In genomic region chr11:78099671-78100070, GRCh38 we compare ENCODE assay signal across 27 cellular contexts. TPM values are rescaled to one million over a fixed set of nuclear protein-coding genes. Genes with fewer than 3 reads are reported as not detected.
DNase-seq lines count a peak whose midpoint lies in the region; ATAC-seq, FAIRE-seq and TF ChIP-seq lines count a peak whose summit lies in the region.
"Had no signal": no experiment of that assay in that cellular context is flagged by ENCODE, and none has a peak within 500 bp of the region (broad histone marks: within the 10 kb centered on the region; RNA-seq: fewer than 3 reads in every experiment).

No MANE protein-coding gene starts in this region.

- no peaks in the 10 kb centered on the region for H3K9me3 ChIP-seq in ectodermal cell (ENCODE audit: control insufficient read depth, low read length)
- H3K9me3 ChIP-seq in body of pancreas = no peaks in the 10 kb centered on the region
- H3K9me3 ChIP-seq: BE2C had no signal

- TF ChIP-seq CTCF in 22Rv1 (IDR thresholded peaks at IDR 0.05) = no peak
- TF ChIP-seq CTCF in body of pancreas (IDR thresholded peaks at IDR 0.05) = no peak

- intact Hi-C loops in body of pancreas (cut with DNase I) = no loop called here

- H3K4me3 ChIP-seq in ectodermal cell (ENCODE audit: insufficient read depth, low read depth, low read length) (no peak overlapping the region), body of pancreas (no peak overlapping the region)
- H3K4me3 ChIP-seq: skin epidermis had no signal

- H3K36me3 ChIP-seq in ectodermal cell (ENCODE audit: control insufficient read depth, insufficient read depth, low read length) (peaks cover 26% of the 10 kb centered on the region), body of pancreas (replicated peaks in 1 of 2; ENCODE audit: insufficient read depth in 1 of 2, low read depth in 2 of 2) (peaks cover 0 to 2% of the 10 kb centered on the region in 2 donors)

- H3K4me1 ChIP-seq in ectodermal cell (ENCODE audit: control insufficient read depth, insufficient read depth, low read length) = no peaks in the 10 kb centered on the region
- H3K4me1 ChIP-seq in body of pancreas = no peaks in the 10 kb centered on the region
- H3K4me1 ChIP-seq: BE2C had no signal

- H3K27ac ChIP-seq in 22Rv1 (peak overlapping the region; percentile 83), ectodermal cell (ENCODE audit: insufficient read depth, low read depth, low read length, poor library complexity, severe bottlenecking) (peak overlapping the region; percentile 36), body of pancreas (no peak overlapping the region)
- H3K27ac ChIP-seq: epithelial cell of prostate, HL-60, skin epidermis had no signal

- whole genome bisulfite sequencing in ectodermal cell, 2 experiments = 96% methylated on average over 4 of the region's 4 CpGs
- 84 to 90% methylated on average over 4 of the region's 4 CpGs for WGBS in body of pancreas, 2 donors

- DNase-seq in GM12891 (ENCODE audit: insufficient read length, low spot score) = no peak
- DNase-seq in NCI-H2171 (lab: John Stamatoyannopoulos, UW) = peak; percentile 12
- DNase-seq in body of pancreas = no peak
- DNase-seq in NCI-H1694 (lab: John Stamatoyannopoulos, UW) = no peak
- no peak for DNase-seq in frontal cortex (ENCODE audit: low spot score in 2 of 2)
- DNase-seq: activated CD4-positive, alpha-beta T cell treated with anti-CD3 and anti-CD28 coated beads, Interleukin-2, amount 10 ng/mL, durations not matched to agents 24 days and 14 days; activated effector memory CD4-positive, alpha-beta T cell treated with anti-CD3 and anti-CD28 coated beads, Interleukin-2, amount 50 U/mL, for 16 hours; activated naive CD8-positive, alpha-beta T cell treated with anti-CD3 and anti-CD28 coated beads, Interleukin-2, amount 10 ng/mL, durations not matched to agents 7 days and 5 days; activated T-cell treated with anti-CD3 and anti-CD28 coated beads, Interleukin-2, amount 50 U/mL, for 1 hour; BE2C; effector CD4-positive, alpha-beta T cell; GOT3; HFFc6; kidney; midbrain; naive thymus-derived CD4-positive, alpha-beta T cell; NCI-H524; Right ventricle myocardium superior had no signal

- FAIRE-seq in GM12891 (lab: Jason Lieb, UNC) (peak; percentile 63), frontal cortex (lab: Jason Lieb, UNC) (no peak)
- FAIRE-seq: kidney had no signal

- no peak for ATAC-seq in GM21576 (IDR thresholded peaks at IDR 0.05; ENCODE audit: unreplicated experiment)
- ATAC-seq in body of pancreas = no peak
- ATAC-seq: naive thymus-derived CD4-positive, alpha-beta T cell had no signal

- H3K27me3 ChIP-seq in ectodermal cell (ENCODE audit: control insufficient read depth, insufficient read depth, low read length, poor library complexity, severe bottlenecking) (no peaks in the 10 kb centered on the region), body of pancreas (no peaks in the 10 kb centered on the region)
- H3K27me3 ChIP-seq: BE2C had no signal

- no peak for TF ChIP-seq POLR2A in GM12891 (IDR thresholded peaks at IDR 0.05; ENCODE audit: low read depth, low read length)
- no peak for TF ChIP-seq POLR2A in body of pancreas (IDR thresholded peaks at IDR 0.05)

TF ChIP-seq in GM12891, 5 proteins besides CTCF, POLR2A, EP300 and RAD21:
- TF ChIP-seq SPI1 (IDR thresholded peaks at IDR 0.05; ENCODE audit: low read depth, low read length) (no peak), TAF1 (IDR thresholded peaks at IDR 0.05; ENCODE audit: low read depth, low read length) (no peak), POLR2AphosphoS5 (IDR thresholded peaks at IDR 0.05; ENCODE audit: low read depth, low read length) (no peak), PAX5 (IDR thresholded peaks at IDR 0.05; ENCODE audit: insufficient read depth, low read length, severe bottlenecking) (no peak), POU2F2 (IDR thresholded peaks at IDR 0.05; ENCODE audit: low read depth, low read length) (no peak)
TF ChIP-seq in GM12891: peak in this region for 0.

RNA-seq across cellular contexts. Expression of gene NDUFC2, which starts 20.0 kb away (rescaled TPM):
- 202 TPM for polyA plus RNA-seq in GM12891 (2012; ENCODE audit: low read depth, missing spikeins)
- polyA plus RNA-seq in ectodermal cell (2013, experiment 1 of 4) = 164 TPM
- polyA plus RNA-seq in ectodermal cell (2013, experiment 2 of 4) = 172 TPM
- polyA plus RNA-seq in ectodermal cell (2013, experiment 3 of 4) = 134 TPM
- polyA plus RNA-seq in ectodermal cell (2013, experiment 4 of 4) = 134 TPM
- total RNA-seq in body of pancreas (10 to 100 TPM; 53.7 to 62.0 TPM), frontal cortex (88.9 TPM)

RNA-seq across cellular contexts. Expression of gene THRSP, which starts 36.0 kb away (rescaled TPM):
- not detected for polyA plus RNA-seq in GM12891 (2012; ENCODE audit: low read depth, missing spikeins)
- polyA plus RNA-seq in ectodermal cell (2013, experiment 1 of 4) = not detected
- not detected for polyA plus RNA-seq in ectodermal cell (2013, experiment 2 of 4)
- polyA plus RNA-seq in ectodermal cell (2013, experiment 3 of 4) = not detected
- not detected for polyA plus RNA-seq in ectodermal cell (2013, experiment 4 of 4)
- total RNA-seq in body of pancreas = 1 to 10 TPM in 1 of 2 donors, not detected in 1; 6.6 TPM
- not detected for total RNA-seq in frontal cortex
- total RNA-seq: activated CD4-positive, alpha-beta T cell treated with anti-CD3 and anti-CD28 coated beads, Interleukin-2, amount 10 ng/mL, durations not matched to agents 24 days and 14 days; activated CD8-positive, alpha-beta memory T cell treated with anti-CD3 and anti-CD28 coated beads for 36 hours; activated naive CD8-positive, alpha-beta T cell treated with anti-CD3 and anti-CD28 coated beads, Interleukin-2, amount 10 ng/mL, durations not matched to agents 7 days and 5 days; chondrocyte; HFFc6; kidney; naive thymus-derived CD4-positive, alpha-beta T cell; renal cortical epithelial cell had no signal
- polyA plus RNA-seq: naive thymus-derived CD4-positive, alpha-beta T cell had no signal

RNA-seq across cellular contexts. Expression of gene ALG8, which starts 39.8 kb away (rescaled TPM):
- 35.4 TPM for polyA plus RNA-seq in GM12891 (2012; ENCODE audit: low read depth, missing spikeins)
- 87.9 TPM for polyA plus RNA-seq in ectodermal cell (2013, experiment 1 of 4)
- polyA plus RNA-seq in ectodermal cell (2013, experiment 2 of 4) = 96.5 TPM
- 67.1 TPM for polyA plus RNA-seq in ectodermal cell (2013, experiment 3 of 4)
- polyA plus RNA-seq in ectodermal cell (2013, experiment 4 of 4) = 71.9 TPM
- total RNA-seq in body of pancreas (10 to 100 TPM; 25.4 to 30.3 TPM), frontal cortex (54.2 TPM)

Comparison
In these comparisons a context has a peak if more than half of its experiments do, and no peak if none do; other contexts are left out.
1. H3K27ac ChIP-seq: peak in 22Rv1 (single experiment) and ectodermal cell (single experiment); none in body of pancreas (0 of 4).